ENCODE assay signal across 13 cellular contexts in the genomic region with DNA sequence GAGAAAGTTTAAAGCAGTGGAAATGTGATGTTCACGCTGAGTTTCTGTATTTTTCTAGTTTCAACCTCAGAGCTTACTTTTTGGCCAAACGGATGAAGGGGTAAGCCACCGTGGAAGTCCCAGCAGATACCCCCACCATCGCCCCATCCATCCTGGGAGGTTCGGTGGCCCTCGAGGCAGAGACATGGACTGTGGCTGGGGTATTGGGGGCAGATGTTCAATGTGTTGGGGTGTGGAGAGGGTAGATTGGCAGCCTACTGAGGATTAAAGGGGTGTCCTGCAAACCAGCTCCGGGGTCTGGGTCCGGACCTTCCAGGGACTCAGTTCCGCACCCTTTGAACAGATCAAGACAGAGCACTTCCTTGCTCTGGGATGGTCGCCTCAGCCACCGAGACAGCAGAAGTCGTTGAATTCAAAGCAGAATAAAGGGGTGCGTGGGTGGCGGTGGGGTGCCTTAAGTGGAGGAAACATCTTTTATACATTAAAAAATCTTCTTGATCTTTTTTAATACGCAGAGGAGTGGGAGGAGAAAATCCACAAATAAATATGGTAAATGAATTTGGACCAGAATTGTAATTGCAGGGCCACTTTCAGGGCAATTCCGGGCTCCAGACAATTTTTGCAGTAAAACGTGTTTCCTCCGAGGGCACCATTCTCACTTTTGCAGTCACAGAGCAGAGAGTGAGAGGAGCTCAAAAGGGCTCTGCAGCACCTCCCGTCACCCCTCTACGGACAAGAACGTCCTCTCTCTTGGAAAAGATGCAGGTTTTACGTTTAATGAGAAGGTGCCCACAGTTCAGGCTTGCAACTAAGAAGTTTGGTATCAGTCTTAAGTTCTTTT. TPM values are rescaled to one million over a fixed set of nuclear protein-coding genes. Genes with fewer than 3 reads are reported as not detected.
A peak's percentile ranks its signal among the peaks of the same experiment; 100 is the strongest.
DNase-seq lines count a peak whose midpoint lies in the region; ATAC-seq, FAIRE-seq and TF ChIP-seq lines count a peak whose summit lies in the region.
"Had no signal": no experiment of that assay in that cellular context is flagged by ENCODE, and none has a peak within 500 bp of the region (broad histone marks: within the 10 kb centered on the region; RNA-seq: fewer than 3 reads in every experiment).

No MANE protein-coding gene starts in this region.

- H3K9ac ChIP-seq in OCI-LY1 (ENCODE audit: low read length) (peak overlapping the region; percentile 53; the same call in 1 of the 2 replicates), H1 (replicated peaks in 1 of 4; ENCODE audit: extremely low read depth in 1 of 4, low read depth in 3 of 4, low read length in 3 of 4) (no peak overlapping the region)
- H3K9ac ChIP-seq: KMS-11 had no signal

- peak overlapping the region; percentile 81; the same call in 1 of the 2 replicates for H2BK15ac ChIP-seq in H1 (ENCODE audit: low read length)

- peaks cover 2% of the 10 kb centered on the region for H3K23me2 ChIP-seq in H1 (ENCODE audit: low read depth, low read length)

- ATAC-seq in CD4-positive, CD25-positive, alpha-beta regulatory T cell (ENCODE audit: low read depth in 2 of 2): no peak
- ATAC-seq: heart right ventricle had no signal

- no peaks in the 10 kb centered on the region for H3K9me2 ChIP-seq in OCI-LY1 (ENCODE audit: low read depth, low read length)

- peaks cover 0 to 11% (median 0%) of the 10 kb centered on the region in 7 donors for H3K9me3 Mint-ChIP-seq in CD4-positive, CD25-positive, alpha-beta regulatory T cell

- no peak overlapping the region for H4K8ac ChIP-seq in H1 (ENCODE audit: extremely low read depth, insufficient read depth, low read length)

- H3K14ac ChIP-seq in H1 (ENCODE audit: insufficient read length): no peak overlapping the region

- no peak overlapping the region for H4K5ac ChIP-seq in H1 (ENCODE audit: insufficient read length, low read depth, low read length)

- CTCF ChIA-PET in H1 (lab: Charles Lee; ENCODE audit: partially characterized antibody): interaction anchor here (0.6 to 19.1 kb wide), 14 partner anchors 11 to 1680 kb away, joined by 3 to 576 read pairs (median 6); partner anchors contain the start of gene CBX4

- H3K27me3 ChIP-seq in CD4-positive, CD25-positive, alpha-beta regulatory T cell (ENCODE audit: control insufficient read depth, insufficient read depth, low read length): peaks cover 67% of the 10 kb centered on the region
- H3K27me3 ChIP-seq in OCI-LY1 (ENCODE audit: insufficient read depth, low read length) (peaks cover 1% of the 10 kb centered on the region; the same call in 1 of the 2 replicates), H1 (replicated peaks in 1 of 4; ENCODE audit: control insufficient read depth in 3 of 4, extremely low read depth in 1 of 4, insufficient read depth in 3 of 4, low read length in 3 of 4) (peaks cover 88 to 98% (median 97%) of the 10 kb centered on the region in 4 experiments)

- peak overlapping the region; percentile 48; the same call in 1 of the 2 replicates for H3K18ac ChIP-seq in H1 (ENCODE audit: extremely low read depth, low read length)

- POLR2A ChIA-PET in H1 (lab: Charles Lee; ENCODE audit: partially characterized antibody): interaction anchor here (1.0 to 24.0 kb wide), 10 partner anchors 7 to 37 kb away, joined by 3 to 374 read pairs (median 6); partner anchors contain the start of genes CBX4 and CBX8

- peaks cover 85% of the 10 kb centered on the region for H3K27me3 Mint-ChIP-seq in CD4-positive, CD25-positive, alpha-beta regulatory T cell

- TF ChIP-seq RAD21 in H1 (IDR thresholded peaks at IDR 0.05 in 1 of 2, conservative IDR thresholded peaks at IDR 0.05 in 1 of 2; ENCODE audit: low read depth in 2 of 2, low read length in 2 of 2): no peak

- DNase-seq in CD4-positive, CD25-positive, alpha-beta regulatory T cell: no peak
- DNase-seq in GM19239 (ENCODE audit: insufficient read length, low spot score) (no peak), H1 (ENCODE audit: low read depth in 1 of 2, low spot score in 2 of 2) (no peak), glomerular visceral epithelial cell (ENCODE audit: extremely low spot score) (no peak), NCI-H1436 treated with DMSO at 0.1 percent for 48 hours (lab: John Stamatoyannopoulos, UW) (no peak), GM10266 (ENCODE audit: extremely low spot score) (no peak), activated gamma-delta T cell (lab: John Stamatoyannopoulos, UW) (no peak)
- DNase-seq: heart right ventricle, Right ventricle myocardium superior, transverse colon had no signal

- no peak for TF ChIP-seq EP300 in H1 (IDR thresholded peaks at IDR 0.05; ENCODE audit: borderline replicate concordance in 1 of 2, low read depth in 2 of 2, low read length in 2 of 2)

- H3K79me2 ChIP-seq in OCI-LY1 (ENCODE audit: insufficient read depth, low read length): no peaks in the 10 kb centered on the region
- H3K79me2 ChIP-seq in H1 (ENCODE audit: control insufficient read depth in 1 of 2, insufficient read depth in 2 of 2, low read length in 2 of 2): no peaks in the 10 kb centered on the region

- H3K9me3 ChIP-seq in CD4-positive, CD25-positive, alpha-beta regulatory T cell (ENCODE audit: control insufficient read depth in 2 of 2, low read length in 2 of 2): no peaks in the 10 kb centered on the region
- H3K9me3 ChIP-seq in OCI-LY1 (ENCODE audit: low read length) (no peaks in the 10 kb centered on the region), H1 (ENCODE audit: insufficient read depth in 2 of 2, low read depth in 1 of 2, low read length in 1 of 2) (peaks cover 0 to 7% of the 10 kb centered on the region in 2 experiments; a peak in 3 of 4 replicates)
- H3K9me3 ChIP-seq: heart right ventricle, transverse colon had no signal

- H2BK5ac ChIP-seq in H1 (ENCODE audit: low read depth, low read length): peak overlapping the region; percentile 16; the same call in 1 of the 2 replicates

- no peak overlapping the region for H3K4ac ChIP-seq in H1 (replicated peaks; ENCODE audit: insufficient read length, low read depth, low read length)

- TF ChIP-seq POLR2A in H1 (IDR thresholded peaks at IDR 0.05; ENCODE audit: control extremely low read depth in 1 of 2, low read depth in 2 of 2, low read length in 2 of 2): no peak

- peak overlapping the region; percentile 69 for H3K4me2 ChIP-seq in OCI-LY1 (ENCODE audit: low read length)
- peak overlapping the region in 1 of 2 experiments; percentile 44; a peak in 2 of 4 replicates for H3K4me2 ChIP-seq in H1 (ENCODE audit: insufficient read depth in 1 of 2, low read depth in 2 of 2, low read length in 2 of 2)
- H3K4me2 ChIP-seq: KMS-11 had no signal

- no peak overlapping the region for H2BK120ac ChIP-seq in H1 (replicated peaks; ENCODE audit: low read depth, low read length)

- H3K79me1 ChIP-seq in H1 (ENCODE audit: low read depth, low read length): no peaks in the 10 kb centered on the region

- H2AK5ac ChIP-seq in H1 (ENCODE audit: low read depth, low read length): peak overlapping the region; percentile 7

- H3K36me3 ChIP-seq in CD4-positive, CD25-positive, alpha-beta regulatory T cell (ENCODE audit: control insufficient read depth, insufficient read depth, low read length): no peaks in the 10 kb centered on the region
- H3K36me3 ChIP-seq in OCI-LY1 (ENCODE audit: insufficient read depth, low read length) (no peaks in the 10 kb centered on the region), H1 (ENCODE audit: control insufficient read depth in 2 of 4, insufficient read depth in 4 of 4, low read length in 3 of 4) (peaks cover 0 to 5% (median 0%) of the 10 kb centered on the region in 4 experiments; a peak in 1 of 8 replicates)
- H3K36me3 ChIP-seq: transverse colon had no signal

- no peak overlapping the region for H3K56ac ChIP-seq in H1 (replicated peaks; ENCODE audit: insufficient read length, low read depth, low read length)

- no peak overlapping the region for H2AFZ ChIP-seq in OCI-LY1 (ENCODE audit: low read length)
- H2AFZ ChIP-seq in H1 (ENCODE audit: low read length): no peak overlapping the region

- FAIRE-seq in GM19239 (lab: Jason Lieb, UNC) (peak; percentile 18), H1 (lab: Jason Lieb, UNC) (no peak)

- H3K4me3 Mint-ChIP-seq in CD4-positive, CD25-positive, alpha-beta regulatory T cell: peak overlapping the region; percentile 71 to 89 (median 80)

- no peak overlapping the region for H3K4me3 ChIP-seq in CD4-positive, CD25-positive, alpha-beta regulatory T cell (ENCODE audit: low read depth, low read length)
- H3K4me3 ChIP-seq in OCI-LY1 (ENCODE audit: low read depth, low read length, poor library complexity, severe bottlenecking): peak overlapping the region; percentile 57
- H3K4me3 ChIP-seq in H1 (ENCODE audit: extremely low read depth in 1 of 4, insufficient read depth in 2 of 4, low read depth in 3 of 4, low read length in 4 of 4): peak overlapping the region in 3 of 4 experiments; percentile 2 to 42 (median 10); a peak in 2 of 8 replicates

- H2BK20ac ChIP-seq in H1 (ENCODE audit: low read length): peak overlapping the region; percentile 48; the same call in 1 of the 2 replicates

- no peak overlapping the region for H4K91ac ChIP-seq in H1 (replicated peaks; ENCODE audit: insufficient read length, low read length)

- H4K20me1 ChIP-seq in OCI-LY1 (ENCODE audit: insufficient read depth, low read length) (no peaks in the 10 kb centered on the region), H1 (replicated peaks in 1 of 2; ENCODE audit: control insufficient read depth in 1 of 2, insufficient read depth in 2 of 2, low read length in 2 of 2) (peaks cover 1 to 37% of the 10 kb centered on the region in 2 experiments)

- 10% methylated on average over 22 of the region's 22 CpGs; no CpG with 5 or more reads in 1 of the 2 experiments for WGBS in H1 (ENCODE audit: extremely low coverage in 1 of 2, insufficient coverage in 1 of 2, insufficient read length in 1 of 2, insufficient replicate concordance in 2 of 2, low coverage in 1 of 2, low lambda C conversion rate in 2 of 2, missing lambda C conversion rate in 1 of 2), 2 experiments

- no peak overlapping the region for H3K27ac ChIP-seq in CD4-positive, CD25-positive, alpha-beta regulatory T cell (ENCODE audit: insufficient read depth, low read length, poor library complexity, severe bottlenecking)
- H3K27ac ChIP-seq in OCI-LY1 (ENCODE audit: low read depth, low read length, poor library complexity, severe bottlenecking): peak overlapping the region; percentile 24
- H3K27ac ChIP-seq in H1 (ENCODE audit: low read depth, low read length): no peak overlapping the region
- H3K27ac ChIP-seq: KMS-11, transverse colon had no signal

- no peak overlapping the region for H3K23ac ChIP-seq in H1 (ENCODE audit: insufficient read length)

- TF ChIP-seq CTCF in OCI-LY1 (IDR thresholded peaks at IDR 0.05; ENCODE audit: low read length): no peak
- TF ChIP-seq CTCF in H1 (IDR thresholded peaks at IDR 0.05; ENCODE audit: control extremely low read depth in 1 of 3, insufficient read depth in 1 of 3, low read depth in 1 of 3, low read length in 3 of 3): no peak
- TF ChIP-seq CTCF in GM10266 (IDR thresholded peaks at IDR 0.05; ENCODE audit: control insufficient read depth, insufficient read depth, low read depth, missing control alignments): no peak

- H2BK12ac ChIP-seq in H1 (ENCODE audit: low read depth, low read length): peak overlapping the region; percentile 53

- peaks cover 10 to 51% (median 19%) of the 10 kb centered on the region in 4 donors for H3K4me1 Mint-ChIP-seq in CD4-positive, CD25-positive, alpha-beta regulatory T cell

- no peaks in the 10 kb centered on the region for H3F3A ChIP-seq in OCI-LY1 (ENCODE audit: insufficient read depth, low read length)

- peaks cover 46% of the 10 kb centered on the region for H3K4me1 ChIP-seq in CD4-positive, CD25-positive, alpha-beta regulatory T cell (ENCODE audit: control insufficient read depth, insufficient read depth, low read length, poor library complexity, severe bottlenecking)
- peaks cover 35% of the 10 kb centered on the region for H3K4me1 ChIP-seq in OCI-LY1 (ENCODE audit: insufficient read depth, low read length, severe bottlenecking)
- peaks cover 4 to 51% (median 41%) of the 10 kb centered on the region in 4 experiments for H3K4me1 ChIP-seq in H1 (replicated peaks in 1 of 4; ENCODE audit: control insufficient read depth in 3 of 4, insufficient read depth in 4 of 4, low read length in 3 of 4)

- peak overlapping the region; percentile 47 to 56 (median 52) for H3K27ac Mint-ChIP-seq in CD4-positive, CD25-positive, alpha-beta regulatory T cell
- H3K27ac Mint-ChIP-seq: progenitor cell of endocrine pancreas had no signal

- no peaks in the 10 kb centered on the region for H3K36me3 Mint-ChIP-seq in CD4-positive, CD25-positive, alpha-beta regulatory T cell

RNA-seq across cellular contexts. Expression of gene CBX8, which starts 8.2 kb away (rescaled TPM):
- total RNA-seq in CD4-positive, CD25-positive, alpha-beta regulatory T cell: 3.4 TPM
- 1 to 10 TPM in 2 of 4 donors, under 1 TPM in 2; 0.30 to 1.7 (median 0.87) TPM for polyA plus RNA-seq in CD4-positive, CD25-positive, alpha-beta regulatory T cell
- total RNA-seq in H1 (2021; fragmentation: NEBNext Ultra II Directional; extraction: Animal tissue kit (Norgen Biotek cat#: 25700)): 1.5 and 2.1 TPM in 2 replicates
- 0.09 and 0.31 TPM in 2 replicates for polyA plus RNA-seq in H1 (2011; rRNA removed)
- polyA plus RNA-seq in H1 (2011; cell fraction: cytosol; rRNA removed): 0.28 TPM
- 0.33 TPM for polyA plus RNA-seq in H1 (2011; cell fraction: nucleus; rRNA removed)
- 0.50 to 1.6 TPM (median 1.2 TPM) in 4 replicates for polyA plus RNA-seq in H1 (2012, experiment 1 of 2)
- 1.0 TPM for polyA plus RNA-seq in H1 (2012, experiment 2 of 2)
- polyA plus RNA-seq in H1 (2013, experiment 1 of 2): 0.30 TPM
- 0.55 TPM for polyA plus RNA-seq in H1 (2013, experiment 2 of 2)
- polyA minus RNA-seq in H1 (2011; rRNA and poly(A)+ RNA removed): 0.13 TPM in 1 of 2 replicates, not detected in the other
- polyA minus RNA-seq in H1 (2011; cell fraction: cytosol; rRNA and poly(A)+ RNA removed): 0.29 TPM
- polyA minus RNA-seq in H1 (2011; cell fraction: nucleus; rRNA and poly(A)+ RNA removed): 0.30 TPM

RNA-seq across cellular contexts. Expression of gene CBX2, which starts 27.1 kb away (rescaled TPM):
- 0.81 TPM for total RNA-seq in CD4-positive, CD25-positive, alpha-beta regulatory T cell
- under 1 TPM in 2 of 4 donors, not detected in 2; 0.11 to 0.17 TPM for polyA plus RNA-seq in CD4-positive, CD25-positive, alpha-beta regulatory T cell
- 83.9 and 85.9 TPM in 2 replicates for total RNA-seq in H1 (2021; fragmentation: NEBNext Ultra II Directional; extraction: Animal tissue kit (Norgen Biotek cat#: 25700))
- 64.3 and 86.5 TPM in 2 replicates for polyA plus RNA-seq in H1 (2011; rRNA removed)
- polyA plus RNA-seq in H1 (2011; cell fraction: cytosol; rRNA removed): 76.8 TPM
- polyA plus RNA-seq in H1 (2011; cell fraction: nucleus; rRNA removed): 109 TPM
- polyA plus RNA-seq in H1 (2012, experiment 1 of 2): 48.6 to 73.4 TPM (median 65.8 TPM) in 4 replicates
- polyA plus RNA-seq in H1 (2012, experiment 2 of 2): 53.8 TPM
- polyA plus RNA-seq in H1 (2013, experiment 1 of 2): 40.5 TPM
- polyA plus RNA-seq in H1 (2013, experiment 2 of 2): 39.5 TPM
- polyA minus RNA-seq in H1 (2011; rRNA and poly(A)+ RNA removed): 45.5 and 56.4 TPM in 2 replicates
- 70.0 TPM for polyA minus RNA-seq in H1 (2011; cell fraction: cytosol; rRNA and poly(A)+ RNA removed)
- 61.7 TPM for polyA minus RNA-seq in H1 (2011; cell fraction: nucleus; rRNA and poly(A)+ RNA removed)

RNA-seq across cellular contexts. Expression of gene CBX4, which starts 34.2 kb away (rescaled TPM):
- total RNA-seq in CD4-positive, CD25-positive, alpha-beta regulatory T cell: 137 TPM
- polyA plus RNA-seq in CD4-positive, CD25-positive, alpha-beta regulatory T cell: 10 to 100 TPM in 1 of 4 donors, 1 to 10 TPM in 3; 2.9 to 10.0 (median 4.6) TPM
- total RNA-seq in H1 (2021; fragmentation: NEBNext Ultra II Directional; extraction: Animal tissue kit (Norgen Biotek cat#: 25700)): 3.2 and 4.0 TPM in 2 replicates
- polyA plus RNA-seq in H1 (2011; rRNA removed): 1.8 and 3.6 TPM in 2 replicates
- 3.5 TPM for polyA plus RNA-seq in H1 (2011; cell fraction: cytosol; rRNA removed)
- 5.3 TPM for polyA plus RNA-seq in H1 (2011; cell fraction: nucleus; rRNA removed)
- 0.79 to 2.9 TPM (median 2.4 TPM) in 4 replicates for polyA plus RNA-seq in H1 (2012, experiment 1 of 2)
- 1.8 TPM for polyA plus RNA-seq in H1 (2012, experiment 2 of 2)
- 2.0 TPM for polyA plus RNA-seq in H1 (2013, experiment 1 of 2)
- polyA plus RNA-seq in H1 (2013, experiment 2 of 2): 1.9 TPM
- 1.9 and 3.6 TPM in 2 replicates for polyA minus RNA-seq in H1 (2011; rRNA and poly(A)+ RNA removed)
- polyA minus RNA-seq in H1 (2011; cell fraction: cytosol; rRNA and poly(A)+ RNA removed): 13.8 TPM
- polyA minus RNA-seq in H1 (2011; cell fraction: nucleus; rRNA and poly(A)+ RNA removed): 6.5 TPM

Comparison
In these comparisons a context has a peak if more than half of its experiments do, and no peak if none do; other contexts are left out.
1. RNA of gene CBX2, which starts 27.1 kb away (total RNA-seq): 83.9 to 85.9 TPM in H1; 0.81 TPM in CD4-positive, CD25-positive, alpha-beta regulatory T cell (single experiment); every median in the first group is over 10 times any median in the second.
2. RNA of gene CBX4, which starts 34.2 kb away (total RNA-seq): 137 TPM in CD4-positive, CD25-positive, alpha-beta regulatory T cell (single experiment); 3.2 to 4.0 TPM in H1; every median in the first group is over 10 times any median in the second.